Comparison of ENCODE assay signal across 27 cellular contexts in the genomic region with DNA sequence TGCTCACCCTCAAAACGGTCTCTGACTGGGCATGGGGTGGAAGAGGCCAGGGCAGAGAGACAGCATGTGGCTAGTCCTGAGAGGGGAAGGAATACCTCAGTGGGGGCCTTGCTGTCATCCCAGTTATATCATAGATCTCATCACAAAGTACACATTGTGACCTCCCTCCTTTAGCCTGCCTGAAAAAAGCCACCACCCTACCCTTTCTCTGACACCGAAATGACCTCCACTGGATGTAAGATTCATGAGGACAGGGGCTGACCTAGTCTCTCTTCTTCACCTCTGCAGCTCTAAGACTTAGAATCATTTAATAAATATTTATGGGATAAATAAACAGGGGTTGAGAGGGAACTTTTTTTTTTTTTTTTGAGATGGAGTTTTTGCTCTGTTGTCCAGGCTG. TPM values are rescaled to one million over a fixed set of nuclear protein-coding genes. Genes with fewer than 3 reads are reported as not detected.
"Had no signal": no experiment of that assay in that cellular context is flagged by ENCODE, and none has a peak within 500 bp of the region (broad histone marks: within the 10 kb centered on the region; RNA-seq: fewer than 3 reads in every experiment).

A gene with protein sequence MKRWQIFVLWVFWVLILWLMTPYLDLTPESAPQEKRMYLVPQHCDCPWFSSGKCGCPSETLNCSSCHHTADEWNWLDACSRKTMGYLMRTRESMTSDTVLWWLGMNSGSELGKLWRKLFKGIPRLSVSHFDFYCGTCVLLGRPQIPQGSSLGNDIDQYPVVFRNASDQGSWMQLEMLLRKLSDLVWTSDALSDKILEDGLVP (minus strand): TSS at position 101 of the 400 bp plus-strand sequence. CDS start 279 bp downstream, outside the sequence.

- H3K36me3 ChIP-seq: MG63 had no signal

- DNase-seq: Karpas-422, KG1, MG63, NCI-H1092, NCI-H1105 treated with DMSO at 0.1 percent for 48 hours, NCI-H1417 treated with DMSO at 0.1 percent for 48 hours, NCI-H146, NCI-H187, NCI-H2029, NCI-H2081 treated with DMSO at 0.1 percent for 48 hours, NCI-H2171, NCI-H226, NCI-H446, NCI-H510A, NCI-H524 treated with DMSO at 0.1 percent for 48 hours, NCI-H69, NCI-H774, PC-3, SHP77, SK-N-SH, SW 1271 had no signal

- H3K27ac ChIP-seq: HL-60, RWPE1 had no signal

- H3K27me3 ChIP-seq: MG63 had no signal

- H3K9ac ChIP-seq: SK-N-SH had no signal

- H3K9me3 ChIP-seq: SK-N-SH had no signal

- FAIRE-seq: HTR-8/SVneo had no signal

- H3K4me3 ChIP-seq: MG63 had no signal

- H3K4me2 ChIP-seq: SK-N-SH had no signal

- ATAC-seq: Panc1, PC-3 had no signal

RNA-seq across cellular contexts. Expression of the gene that starts here (rescaled TPM):
- total RNA-seq: OCI-LY7, PC-3, SK-MEL-5 had no signal
- polyA plus RNA-seq: SK-N-SH had no signal
